In the genomic region with DNA sequence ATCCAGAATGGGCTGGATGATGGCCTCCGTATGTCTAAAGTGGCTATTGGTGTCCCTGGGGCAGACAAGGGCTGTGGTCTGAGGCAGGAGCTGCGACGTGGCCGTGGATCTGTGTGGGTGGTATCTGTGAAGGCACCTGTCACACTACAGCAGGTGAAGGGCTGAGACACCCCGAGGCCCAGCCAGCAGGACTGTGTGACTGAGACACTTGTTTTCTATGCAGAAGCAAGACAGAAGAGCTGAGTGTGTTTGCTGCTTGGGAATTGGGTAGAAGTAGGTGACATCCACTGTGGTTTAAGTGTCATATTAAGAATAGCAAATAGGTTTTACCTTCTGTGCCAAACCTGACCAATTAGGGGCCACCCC, we compare ENCODE assay signal across 11 cellular contexts. TPM values are rescaled to one million over a fixed set of nuclear protein-coding genes. Genes with fewer than 3 reads are reported as not detected.
DNase-seq lines count a peak whose midpoint lies in the region; ATAC-seq, FAIRE-seq and TF ChIP-seq lines count a peak whose summit lies in the region.
"Had no signal": no experiment of that assay in that cellular context is flagged by ENCODE, and none has a peak within 500 bp of the region (broad histone marks: within the 10 kb centered on the region; RNA-seq: fewer than 3 reads in every experiment).

No MANE protein-coding gene starts in this region.

- TF ChIP-seq CTCF in CD14-positive monocyte (IDR thresholded peaks at IDR 0.05) (no peak), endothelial cell of umbilical vein (IDR thresholded peaks at IDR 0.05; ENCODE audit: extremely low read depth in 1 of 2, insufficient read depth in 1 of 2, low read depth in 1 of 2, low read length in 2 of 2) (no peak)

- 0 out of 2 replicates have a peak, but pooled peaks cover 4% of the 10 kb centered on the region for H3K9me3 ChIP-seq in SJCRH30 (replicated peaks)
- no peaks in the 10 kb centered on the region for H3K9me3 ChIP-seq in endothelial cell of umbilical vein (replicated peaks; ENCODE audit: control insufficient read depth, insufficient read depth, low read length)

- H3K4me3 Mint-ChIP-seq in CD14-positive monocyte, result no peak overlapping the region

- intact Hi-C loops in CD14-positive monocyte (cut with micrococcal nuclease), result no loop called here
- intact Hi-C loops in endothelial cell of umbilical vein (cut with micrococcal nuclease), result loop anchor here (1.0 kb wide), 2 partner anchors 15 to 51 kb away; a partner anchor contains a TSS
- intact Hi-C loops in sciatic nerve (cut with DNase I), result loop anchor here (5.0 kb wide), 1 partner anchor 642 kb away; no protein-coding TSS in a partner anchor

- DNase-seq in CD14-positive monocyte (ENCODE audit: low spot score), result no peak
- peak in 1 of 2 experiments; percentile 18 for DNase-seq in SJCRH30
- no peak for DNase-seq in endothelial cell of umbilical vein (ENCODE audit: low read depth, low spot score)
- peak; percentile 53 for DNase-seq in sciatic nerve (ENCODE audit: low spot score)
- no peak for DNase-seq in AML-193 (lab: John Stamatoyannopoulos, UW)
- DNase-seq in NCI-H82 treated with DMSO at 0.1 percent for 48 hours (lab: John Stamatoyannopoulos, UW; ENCODE audit: unreplicated experiment), result no peak
- no peak for DNase-seq in HCEC 1CT
- DNase-seq in NCI-H1105 (lab: John Stamatoyannopoulos, UW), result no peak
- DNase-seq: NCI-H2171, T-helper 1 cell had no signal

- H3K36me3 Mint-ChIP-seq in CD14-positive monocyte, result peaks cover 97 to 100% of the 10 kb centered on the region in 2 donors

- CTCF ChIA-PET in endothelial cell of umbilical vein (lab: Charles Lee), result interaction anchor here (1.1 to 1.5 kb wide), 7 partner anchors 10 to 84 kb away, joined by 3 to 8 read pairs (median 3); a partner anchor contains a TSS

- TF ChIP-seq POLR2A in endothelial cell of umbilical vein (IDR thresholded peaks at IDR 0.05; ENCODE audit: low read depth, low read length), result no peak

- peak overlapping the region in 4 of 7 donors; percentile 51 to 83 (median 70) for H3K27ac Mint-ChIP-seq in CD14-positive monocyte

- peak; percentile 38 for FAIRE-seq in endothelial cell of umbilical vein (lab: Jason Lieb, UNC)

- no peaks in the 10 kb centered on the region for H3K27me3 Mint-ChIP-seq in CD14-positive monocyte (ENCODE audit: low read depth in 3 of 3)

- H3K9ac ChIP-seq in endothelial cell of umbilical vein (replicated peaks; ENCODE audit: extremely low read depth, insufficient read depth, low read length), result no peak overlapping the region

- H3K4me3 ChIP-seq in SJCRH30 (no peak overlapping the region), endothelial cell of umbilical vein (replicated peaks in 1 of 3; ENCODE audit: insufficient read depth in 1 of 3, low read depth in 1 of 3, low read length in 3 of 3) (no peak overlapping the region)
- H3K4me3 ChIP-seq: lung had no signal

- H3K4me1 ChIP-seq in SJCRH30 (peaks cover 19% of the 10 kb centered on the region), endothelial cell of umbilical vein (ENCODE audit: control insufficient read depth, extremely low read depth, insufficient read depth, low read length) (peaks cover 17% of the 10 kb centered on the region)

- H3K9me1 ChIP-seq in endothelial cell of umbilical vein (replicated peaks; ENCODE audit: control insufficient read depth, extremely low read depth, insufficient read depth, low read length), result no peaks in the 10 kb centered on the region

- dilution Hi-C loops in endothelial cell of umbilical vein (cut with MboI; ENCODE audit: extremely low pct_ligation_motif_present, low sequenced_read_pairs), result no loop called here

- no peak overlapping the region for H3K4me2 ChIP-seq in endothelial cell of umbilical vein (ENCODE audit: insufficient read depth, low read length)

- H3K36me3 ChIP-seq in SJCRH30, result peaks cover 34% of the 10 kb centered on the region
- H3K36me3 ChIP-seq in endothelial cell of umbilical vein (ENCODE audit: control insufficient read depth in 2 of 2, extremely low read depth in 1 of 2, insufficient read depth in 2 of 2, low read length in 2 of 2), result no peaks in the 10 kb centered on the region

- H3K9me3 Mint-ChIP-seq in CD14-positive monocyte, result peaks cover 0 to 2% (median 0%) of the 10 kb centered on the region in 7 donors

- no peaks in the 10 kb centered on the region for H3K27me3 ChIP-seq in SJCRH30
- no peaks in the 10 kb centered on the region for H3K27me3 ChIP-seq in endothelial cell of umbilical vein (ENCODE audit: control insufficient read depth in 2 of 2, insufficient read depth in 2 of 2, low read length in 2 of 2)

- POLR2A ChIA-PET in endothelial cell of umbilical vein (lab: Charles Lee), result no interaction called here

- H3K27ac ChIP-seq in SJCRH30 (peak overlapping the region; percentile 64), endothelial cell of umbilical vein (ENCODE audit: insufficient read depth, low read depth, low read length) (peak overlapping the region; percentile 65)

- H2AFZ ChIP-seq in endothelial cell of umbilical vein (ENCODE audit: low read depth, low read length), result no peak overlapping the region

- no peak for ATAC-seq in sciatic nerve

- no TSS peak for BruUV-seq in endothelial cell of umbilical vein (replicated peaks; lab: Mats Ljungman, UMichigan)

- peaks cover 12% of the 10 kb centered on the region for H3K4me1 Mint-ChIP-seq in CD14-positive monocyte

- H4K20me1 ChIP-seq in endothelial cell of umbilical vein (replicated peaks; ENCODE audit: control insufficient read depth, extremely low read depth, insufficient read depth, low read length), result no peaks in the 10 kb centered on the region

- no peaks in the 10 kb centered on the region for H3K79me2 ChIP-seq in endothelial cell of umbilical vein (ENCODE audit: control insufficient read depth, insufficient read depth, low read length)

TF ChIP-seq in endothelial cell of umbilical vein, 7 proteins besides CTCF, POLR2A, EP300 and RAD21:
- TF ChIP-seq MYC (IDR thresholded peaks at IDR 0.05; ENCODE audit: low read depth, low read length) (no peak), POLR2AphosphoS5 (IDR thresholded peaks at IDR 0.05; ENCODE audit: insufficient read depth, low read depth, low read length) (no peak), JUN (IDR thresholded peaks at IDR 0.05; ENCODE audit: borderline replicate concordance, insufficient read depth, insufficient read length, low read depth) (no peak), EZH2 (IDR thresholded peaks at IDR 0.05; ENCODE audit: borderline replicate concordance, low read depth, low read length, severe bottlenecking) (no peak), FOS (IDR thresholded peaks at IDR 0.05; ENCODE audit: borderline replicate concordance, insufficient read depth, low read length) (no peak), GATA2 (IDR thresholded peaks at IDR 0.05; ENCODE audit: insufficient read depth, insufficient read length, low read depth, low read length) (no peak)
- TF ChIP-seq, protein P1, sequence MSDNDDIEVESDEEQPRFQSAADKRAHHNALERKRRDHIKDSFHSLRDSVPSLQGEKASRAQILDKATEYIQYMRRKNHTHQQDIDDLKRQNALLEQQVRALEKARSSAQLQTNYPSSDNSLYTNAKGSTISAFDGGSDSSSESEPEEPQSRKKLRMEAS (IDR thresholded peaks at IDR 0.05; ENCODE audit: insufficient read depth, insufficient read length), result no peak

RNA-seq across cellular contexts. Expression of a gene that starts 35.0 kb away (rescaled TPM):
- polyA plus RNA-seq in CD14-positive monocyte (10 to 100 TPM; 10.5 to 14.3 TPM), endothelial cell of umbilical vein (1.4 and 2.5 TPM in 2 replicates)
- 14.7 and 14.9 TPM in 2 replicates for total RNA-seq in SJCRH30 (2014; rRNA removed; shearing (Covaris generic))
- total RNA-seq in endothelial cell of umbilical vein (1.7 and 2.5 TPM in 2 replicates), sciatic nerve (9.1 TPM)
- 0.90 and 1.1 TPM in 2 replicates for polyA plus RNA-seq in endothelial cell of umbilical vein (2011; cell fraction: cytosol; rRNA removed)
- polyA plus RNA-seq in endothelial cell of umbilical vein (2011; cell fraction: nucleus; rRNA removed), result 2.6 and 3.1 TPM in 2 replicates
- 0.62 and 1.3 TPM in 2 replicates for polyA plus RNA-seq in endothelial cell of umbilical vein (2012)
- 3.0 and 5.7 TPM in 2 replicates for polyA minus RNA-seq in endothelial cell of umbilical vein
- polyA minus RNA-seq in endothelial cell of umbilical vein (2011; cell fraction: cytosol; rRNA and poly(A)+ RNA removed), result 2.3 TPM
- polyA minus RNA-seq in endothelial cell of umbilical vein (2011; cell fraction: nucleus; rRNA and poly(A)+ RNA removed), result 5.3 and 6.3 TPM in 2 replicates

RNA-seq across cellular contexts. Expression of a gene that starts 51.0 kb away (rescaled TPM):
- 100 to 1,000 TPM in 1 of 2 donors, 10 to 100 TPM in 1; 98.3 to 114 TPM for polyA plus RNA-seq in CD14-positive monocyte
- total RNA-seq in SJCRH30 (2014; rRNA removed; shearing (Covaris generic)), result 12.6 and 13.9 TPM in 2 replicates
- total RNA-seq in endothelial cell of umbilical vein, result 31.8 and 32.4 TPM in 2 replicates
- 7.1 and 9.4 TPM in 2 replicates for polyA plus RNA-seq in endothelial cell of umbilical vein
- polyA plus RNA-seq in endothelial cell of umbilical vein (2011; cell fraction: cytosol; rRNA removed), result 9.6 and 10.5 TPM in 2 replicates
- polyA plus RNA-seq in endothelial cell of umbilical vein (2011; cell fraction: nucleus; rRNA removed), result 6.1 and 8.2 TPM in 2 replicates
- 45.7 and 50.3 TPM in 2 replicates for polyA plus RNA-seq in endothelial cell of umbilical vein (2012)
- polyA minus RNA-seq in endothelial cell of umbilical vein, result 12.9 and 15.3 TPM in 2 replicates
- polyA minus RNA-seq in endothelial cell of umbilical vein (2011; cell fraction: cytosol; rRNA and poly(A)+ RNA removed), result 5.2 TPM
- polyA minus RNA-seq in endothelial cell of umbilical vein (2011; cell fraction: nucleus; rRNA and poly(A)+ RNA removed), result 7.5 and 12.5 TPM in 2 replicates
- 84.7 TPM for total RNA-seq in sciatic nerve

Comparison
In these comparisons a context has a peak if more than half of its experiments do, and no peak if none do; other contexts are left out.
1. intact Hi-C loops: an anchor here in endothelial cell of umbilical vein (1.0 kb wide) and sciatic nerve (5.0 kb wide); none called in CD14-positive monocyte.